Comparison of ENCODE assay signal across 22 cellular contexts in genomic region chr16:67087803-67088202, GRCh38.
"Had no signal": no experiment of that assay in that cellular context is flagged by ENCODE, and none has a peak within 500 bp of the region (broad histone marks: within the 10 kb centered on the region; RNA-seq: fewer than 3 reads in every experiment).

No MANE protein-coding gene starts in this region.

- H3K36me3 ChIP-seq: sigmoid colon, uterus had no signal

- H3K9me3 ChIP-seq: gastrocnemius medialis, sigmoid colon, transverse colon, uterus had no signal

- ATAC-seq: activated CD8-positive, alpha-beta memory T cell treated with anti-CD3 and anti-CD28 coated beads, Interleukin-2, amount 10 ng/mL, durations not matched to agents 7 days and 5 days; activated CD8-positive, alpha-beta T cell treated with anti-CD3 and anti-CD28 coated beads for 36 hours; activated naive CD4-positive, alpha-beta T cell treated with anti-CD3 and anti-CD28 coated beads, Interleukin-2, amount 50 U/mL, for 72 hours; esophagus mucosa; gastrocnemius medialis; natural killer cell; stimulated activated naive B cell treated with anti-CD40 and anti-IgM and Interleukin-4, amounts not matched to agents 10 μg/mL and 1 μg/mL and 100 μg/mL, for 72 hours had no signal

- FAIRE-seq: endothelial cell of umbilical vein, TTC549 had no signal

- H3K4me1 ChIP-seq: uterus had no signal

- DNase-seq: activated CD4-positive, alpha-beta T cell treated with anti-CD3 and anti-CD28 coated beads, Interleukin-2, amount 10 ng/mL, durations not matched to agents 7 days and 5 days; activated CD4-positive, CD25-positive, alpha-beta regulatory T cell treated with anti-CD3 and anti-CD28 coated beads, Interleukin-2, amount 50 U/mL, for 72 hours; activated CD8-positive, alpha-beta memory T cell treated with anti-CD3 and anti-CD28 coated beads, Interleukin-2, amount 10 ng/mL, durations not matched to agents 7 days and 5 days; activated CD8-positive, alpha-beta T cell treated with anti-CD3 and anti-CD28 coated beads for 36 hours; activated T-cell treated with anti-CD3 and anti-CD28 coated beads for 4 hours; aorta; effector CD8-positive, alpha-beta T cell; gastrocnemius medialis; hippocampal formation; midbrain; natural killer cell; sigmoid colon; stimulated activated CD4-positive, alpha-beta T cell treated with anti-CD3 and anti-CD28 coated beads, Interleukin-2, amount 100 ng/mL, for 48 hours; stimulated activated CD8-positive, alpha-beta memory T cell treated with anti-CD3 and anti-CD28 coated beads, Interleukin-4, amount 100 ng/mL, for 48 hours; stimulated activated naive B cell treated with anti-CD40 and anti-IgM and Interleukin-4, amounts not matched to agents 10 μg/mL and 1 μg/mL and 100 μg/mL, for 72 hours; transverse colon; uterus; WERI-Rb-1 had no signal

- H3K27ac ChIP-seq: sigmoid colon, transverse colon, WERI-Rb-1 had no signal

- H3K27me3 ChIP-seq: gastrocnemius medialis, sigmoid colon, transverse colon, uterus had no signal

- H3K4me3 ChIP-seq: gastrocnemius medialis, sigmoid colon, transverse colon, uterus had no signal
